8 cellular contexts compared by ENCODE assay signal in the genomic region with DNA sequence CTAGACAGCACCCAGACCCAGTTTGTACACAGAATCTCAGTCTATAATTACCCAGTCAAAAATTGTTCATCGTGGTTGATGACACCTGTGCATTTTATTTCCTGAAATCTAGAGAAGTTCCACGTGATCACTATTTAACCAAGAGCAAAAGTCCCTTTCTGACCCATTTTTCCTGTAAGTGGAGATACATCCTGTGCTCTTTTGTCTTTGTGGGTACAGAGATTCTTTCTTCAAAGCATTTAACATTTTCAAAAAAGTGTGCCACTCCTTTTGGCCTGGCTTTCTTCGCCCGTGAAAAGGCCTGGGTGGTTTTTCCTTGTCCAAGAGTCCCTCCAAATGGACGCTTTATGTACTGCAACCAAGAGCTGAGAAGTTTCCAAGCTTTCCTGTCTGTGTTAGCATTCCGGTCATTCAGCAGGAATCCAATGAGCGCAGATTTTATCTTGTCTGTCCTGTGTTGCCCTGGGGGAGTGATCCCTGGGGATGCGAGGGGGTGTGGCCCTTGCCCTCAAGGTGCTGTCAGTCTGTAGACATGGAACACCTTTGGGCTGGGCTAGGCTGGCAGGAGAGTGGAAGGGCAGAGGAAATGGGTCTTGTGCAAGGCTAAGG.
DNase-seq lines count a peak whose midpoint lies in the region; ATAC-seq and TF ChIP-seq lines count a peak whose summit lies in the region.

No MANE protein-coding gene starts in this region.

- H3K9me3 Mint-ChIP-seq in activated naive CD8-positive, alpha-beta T cell treated with anti-CD3 and anti-CD28 coated beads for 36 hours: peaks cover 7% of the 10 kb centered on the region
- peaks cover 5% of the 10 kb centered on the region for H3K9me3 Mint-ChIP-seq in osteocyte (ENCODE audit: unreplicated experiment)

- in situ Hi-C loops in HAP-1 (cut with MboI; ENCODE audit: low sequenced_read_pairs): loop anchor here (10.0 kb wide), 1 partner anchor 419 kb away; no protein-coding TSS in a partner anchor

- H3K36me3 ChIP-seq in BLaER1 (no peaks in the 10 kb centered on the region), HAP-1 (replicated peaks) (no peaks in the 10 kb centered on the region)

- H3K36me3 Mint-ChIP-seq in activated naive CD8-positive, alpha-beta T cell treated with anti-CD3 and anti-CD28 coated beads for 36 hours: peaks cover 32% of the 10 kb centered on the region
- H3K36me3 Mint-ChIP-seq in osteocyte (ENCODE audit: unreplicated experiment): peaks cover 3% of the 10 kb centered on the region

- no peaks in the 10 kb centered on the region for H3K27me3 Mint-ChIP-seq in activated naive CD8-positive, alpha-beta T cell treated with anti-CD3 and anti-CD28 coated beads for 36 hours
- H3K27me3 Mint-ChIP-seq in osteocyte (ENCODE audit: unreplicated experiment): no peaks in the 10 kb centered on the region

- H3K4me1 Mint-ChIP-seq in activated naive CD8-positive, alpha-beta T cell treated with anti-CD3 and anti-CD28 coated beads for 36 hours: peaks cover 46% of the 10 kb centered on the region
- H3K4me1 Mint-ChIP-seq in osteocyte (ENCODE audit: unreplicated experiment): peaks cover 14% of the 10 kb centered on the region

- H3K4me3 Mint-ChIP-seq in activated naive CD8-positive, alpha-beta T cell treated with anti-CD3 and anti-CD28 coated beads for 36 hours: peak overlapping the region; percentile 44
- no peak overlapping the region for H3K4me3 Mint-ChIP-seq in osteocyte (ENCODE audit: unreplicated experiment)

- H4K20me1 ChIP-seq in BLaER1: no peaks in the 10 kb centered on the region

- peak overlapping the region; percentile 75 for H3K27ac Mint-ChIP-seq in activated naive CD8-positive, alpha-beta T cell treated with anti-CD3 and anti-CD28 coated beads for 36 hours
- peak overlapping the region; percentile 42 for H3K27ac Mint-ChIP-seq in osteocyte (ENCODE audit: unreplicated experiment)

- peak; percentile 75 for TF ChIP-seq CTCF in osteocyte (IDR thresholded peaks at IDR 0.05)

- H3K9ac ChIP-seq in BLaER1: no peak overlapping the region

- no peak overlapping the region for H3K27ac ChIP-seq in BLaER1

- H3K9me3 ChIP-seq in BLaER1 (no peaks in the 10 kb centered on the region; the same call in 1 of the 2 replicates), HAP-1 (no peaks in the 10 kb centered on the region)

- H3K4me3 ChIP-seq in BLaER1 (no peak overlapping the region), HAP-1 (no peak overlapping the region)

- peak; percentile 42 to 66 for DNase-seq in HAP-1 (ENCODE audit: low spot score in 2 of 2)
- peak; percentile 61 for DNase-seq in RKO (ENCODE audit: low spot score)
- peak; percentile 40 for DNase-seq in activated naive CD8-positive, alpha-beta T cell treated with anti-CD3 and anti-CD28 coated beads for 36 hours
- DNase-seq in glomerular endothelial cell (ENCODE audit: extremely low read depth, low read depth, low spot score): peak; percentile 42
- DNase-seq in osteocyte (ENCODE audit: extremely low spot score, unreplicated experiment): no peak

- H3K4me1 ChIP-seq in BLaER1 (peaks cover 7% of the 10 kb centered on the region), HAP-1 (peaks cover 4% of the 10 kb centered on the region; the same call in 1 of the 2 replicates)

- no peaks in the 10 kb centered on the region for H3K27me3 ChIP-seq in BLaER1
- H3K27me3 ChIP-seq in HAP-1 (ENCODE audit: low read depth): no peaks in the 10 kb centered on the region

- peak overlapping the region; percentile 32; the same call in 1 of the 2 replicates for H3K4me2 ChIP-seq in BLaER1

- ATAC-seq in HG03280 (IDR thresholded peaks at IDR 0.05; ENCODE audit: unreplicated experiment): no peak
- no peak for ATAC-seq in GM18861 (IDR thresholded peaks at IDR 0.05; ENCODE audit: unreplicated experiment)
